9 cellular contexts compared by ENCODE assay signal in genomic region chr10:122154733-122155366, GRCh38.
DNase-seq lines count a peak whose midpoint lies in the region; ATAC-seq, FAIRE-seq and TF ChIP-seq lines count a peak whose summit lies in the region.
"Had no signal": no experiment of that assay in that cellular context is flagged by ENCODE, and none has a peak within 500 bp of the region (broad histone marks: within the 10 kb centered on the region; RNA-seq: fewer than 3 reads in every experiment).

No MANE protein-coding gene starts in this region.

- no peak overlapping the region for H2AFZ ChIP-seq in GM23338
- peak overlapping the region; percentile 70 for H2AFZ ChIP-seq in astrocyte (ENCODE audit: low read depth, low read length)

- peak; percentile 79 for ATAC-seq in GM23338

- intact Hi-C loops in Caco-2 (cut with micrococcal nuclease; ENCODE audit: unreplicated experiment): no loop called here

- H3K27ac Mint-ChIP-seq in GM23338 (peak overlapping the region; percentile 40; the same call in 1 of the 2 replicates), astrocyte (ENCODE audit: unreplicated experiment) (peak overlapping the region; percentile 23), Caco-2 (ENCODE audit: unreplicated experiment) (no peak overlapping the region)

- no peak for FAIRE-seq in astrocyte (lab: Jason Lieb, UNC)
- FAIRE-seq in small intestine (lab: Jason Lieb, UNC): no peak
- FAIRE-seq: kidney had no signal

- H3K4me2 ChIP-seq in GM23338 (0 out of 2 replicates have a peak overlapping the region, but pooled peaks have one; percentile 8), astrocyte (ENCODE audit: low read length) (peak overlapping the region; percentile 84)

- CTCF ChIA-PET in Caco-2 (lab: Charles Lee): no interaction called here

- H3F3A ChIP-seq in GM23338 (replicated peaks; ENCODE audit: low read depth): no peaks in the 10 kb centered on the region

- H3K4me3 ChIP-seq in GM23338 (no peak overlapping the region), astrocyte (ENCODE audit: insufficient read depth, low read depth, low read length) (peak overlapping the region; percentile 43), skeletal muscle cell (ENCODE audit: low read depth, low read length) (peak overlapping the region; percentile 20), Caco-2 (ENCODE audit: low read depth, low read length) (no peak overlapping the region), small intestine (ENCODE audit: low read depth in 1 of 2, low read length in 2 of 2) (no peak overlapping the region)

- H3K9me3 Mint-ChIP-seq in GM23338 (no peaks in the 10 kb centered on the region), astrocyte (ENCODE audit: unreplicated experiment) (no peaks in the 10 kb centered on the region), Caco-2 (ENCODE audit: unreplicated experiment) (no peaks in the 10 kb centered on the region)

- TF ChIP-seq CTCF in GM23338 (conservative IDR thresholded peaks at IDR 0.05; ENCODE audit: low read depth in 2 of 2) (peak in 1 of 2 experiments; percentile 43; a peak in 2 of 4 replicates), astrocyte (IDR thresholded peaks at IDR 0.05; ENCODE audit: insufficient read depth, low read depth, low read length) (no peak), Caco-2 (IDR thresholded peaks at IDR 0.05; ENCODE audit: insufficient read depth in 1 of 2, low read depth in 1 of 2, low read length in 1 of 2, severe bottlenecking in 1 of 2, unreplicated experiment in 1 of 2) (no peak)

- DNase-seq in GM23338 (ENCODE audit: low spot score): peak; percentile 64
- peak; percentile 72 for DNase-seq in astrocyte (ENCODE audit: low read depth)
- DNase-seq in hypothalamus (lab: John Stamatoyannopoulos, UW): peak in 31 of 51 donors; percentile 13 to 73 (median 49)
- DNase-seq in skeletal muscle cell (ENCODE audit: low read depth): peak; percentile 61
- no peak for DNase-seq in Caco-2
- no peak for DNase-seq in activated gamma-delta T cell (lab: John Stamatoyannopoulos, UW)
- no peak for DNase-seq in small intestine
- DNase-seq in cortex of kidney (lab: John Stamatoyannopoulos, UW): no peak
- DNase-seq: kidney had no signal

- H3K9me3 ChIP-seq in astrocyte (ENCODE audit: insufficient read depth, low read depth, low read length): no peaks in the 10 kb centered on the region
- no peaks in the 10 kb centered on the region for H3K9me3 ChIP-seq in Caco-2
- no peaks in the 10 kb centered on the region for H3K9me3 ChIP-seq in small intestine (ENCODE audit: control insufficient read depth, low read depth)

- POLR2A ChIA-PET in Caco-2 (lab: Charles Lee): interaction anchor here (0.7 kb wide), 1 partner anchor 202 kb away, joined by 4 read pairs; no protein-coding TSS in a partner anchor

- H3K27me3 Mint-ChIP-seq in GM23338 (ENCODE audit: insufficient read depth, low read depth, poor library complexity) (peaks cover 12% of the 10 kb centered on the region), astrocyte (ENCODE audit: low read depth, unreplicated experiment) (peaks cover 3% of the 10 kb centered on the region), Caco-2 (ENCODE audit: insufficient read depth, unreplicated experiment) (no peaks in the 10 kb centered on the region)

- H3K9ac ChIP-seq in astrocyte (ENCODE audit: low read length): peak overlapping the region; percentile 67

- 55 to 78% (median 76%) methylated on average over 21 of the region's 21 CpGs for WGBS in small intestine, 3 donors

- BruUV-seq in Caco-2 (replicated peaks; lab: Mats Ljungman, UMichigan): no TSS peak

- no peak overlapping the region; the same call in 2 of the 3 replicates for H3K4me3 Mint-ChIP-seq in GM23338
- H3K4me3 Mint-ChIP-seq in astrocyte (ENCODE audit: unreplicated experiment): no peak overlapping the region
- no peak overlapping the region for H3K4me3 Mint-ChIP-seq in Caco-2 (ENCODE audit: unreplicated experiment)

- H3K27me3 ChIP-seq in GM23338 (ENCODE audit: insufficient read depth) (no peaks in the 10 kb centered on the region), astrocyte (ENCODE audit: insufficient read depth, low read length) (no peaks in the 10 kb centered on the region), Caco-2 (replicated peaks; ENCODE audit: control insufficient read depth, insufficient read depth, low read length) (no peaks in the 10 kb centered on the region), small intestine (ENCODE audit: control insufficient read depth in 2 of 2, insufficient read depth in 2 of 2, low read length in 2 of 2) (no peaks in the 10 kb centered on the region)

- H3K36me3 Mint-ChIP-seq in GM23338 (ENCODE audit: low read depth) (no peaks in the 10 kb centered on the region; the same call in 2 of the 3 replicates), astrocyte (ENCODE audit: low read depth, unreplicated experiment) (peaks cover 8% of the 10 kb centered on the region), Caco-2 (ENCODE audit: insufficient read depth, unreplicated experiment) (peaks cover 51% of the 10 kb centered on the region)

- H3K27ac ChIP-seq in GM23338 (ENCODE audit: low read depth): 0 out of 2 replicates have a peak overlapping the region, but pooled peaks have one; percentile 64
- peak overlapping the region; percentile 46 for H3K27ac ChIP-seq in astrocyte (ENCODE audit: low read depth, low read length)
- no peak overlapping the region for H3K27ac ChIP-seq in small intestine (ENCODE audit: low read depth in 1 of 2, low read length in 1 of 2)

- no peaks in the 10 kb centered on the region for H3K79me2 ChIP-seq in GM23338 (replicated peaks; ENCODE audit: insufficient read depth)
- peaks cover 22% of the 10 kb centered on the region for H3K79me2 ChIP-seq in astrocyte (ENCODE audit: insufficient read depth, low read length)

- H3K4me1 ChIP-seq in GM23338 (ENCODE audit: insufficient read depth) (peaks cover 10% of the 10 kb centered on the region), astrocyte (ENCODE audit: insufficient read depth, low read length) (peaks cover 24% of the 10 kb centered on the region), Caco-2 (no peaks in the 10 kb centered on the region), small intestine (ENCODE audit: control insufficient read depth in 2 of 2, insufficient read depth in 1 of 2, low read depth in 1 of 2, low read length in 1 of 2) (no peaks in the 10 kb centered on the region)

- H3K36me3 ChIP-seq in GM23338 (ENCODE audit: insufficient read depth) (no peaks in the 10 kb centered on the region), astrocyte (ENCODE audit: insufficient read depth, low read length) (no peaks in the 10 kb centered on the region), Caco-2 (ENCODE audit: control insufficient read depth, insufficient read depth, low read length) (peaks cover 2% of the 10 kb centered on the region; the same call in 1 of the 2 replicates), small intestine (ENCODE audit: control insufficient read depth in 2 of 2, insufficient read depth in 2 of 2, low read length in 2 of 2) (no peaks in the 10 kb centered on the region)

- H3K4me1 Mint-ChIP-seq in GM23338 (peaks cover 55% of the 10 kb centered on the region), astrocyte (ENCODE audit: low read depth, unreplicated experiment) (peaks cover 14% of the 10 kb centered on the region), Caco-2 (ENCODE audit: low read depth, unreplicated experiment) (no peaks in the 10 kb centered on the region)

- H3K9me2 ChIP-seq in GM23338 (ENCODE audit: insufficient read depth): no peaks in the 10 kb centered on the region

- H4K20me1 ChIP-seq in GM23338 (replicated peaks; ENCODE audit: insufficient read depth) (no peaks in the 10 kb centered on the region), astrocyte (ENCODE audit: insufficient read depth, low read length) (peaks cover 43% of the 10 kb centered on the region)

TF ChIP-seq in GM23338, 12 proteins besides CTCF, POLR2A, EP300 and RAD21 (continues in another document):
- TF ChIP-seq CREB1 (CRISPR knock-in tag; IDR thresholded peaks at IDR 0.05; ENCODE audit: low read depth) (no peak), ETS1 (IDR thresholded peaks at IDR 0.05) (no peak)

Comparison
In these comparisons a context has a peak if more than half of its experiments do, and no peak if none do; other contexts are left out.
1. DNase-seq: peak in GM23338 (single experiment), astrocyte (single experiment), hypothalamus (31 of 51) and skeletal muscle cell (single experiment); none in Caco-2 (0 of 2), activated gamma-delta T cell (single experiment), small intestine (single experiment) and cortex of kidney (single experiment).
2. H3K27ac ChIP-seq: peak in GM23338 (single experiment) and astrocyte (single experiment); none in small intestine (0 of 2).
3. H3K4me3 ChIP-seq: peak in astrocyte (single experiment) and skeletal muscle cell (single experiment); none in GM23338 (single experiment), Caco-2 (single experiment) and small intestine (0 of 2).